ENCODE assay signal across 9 cellular contexts in the genomic region with DNA sequence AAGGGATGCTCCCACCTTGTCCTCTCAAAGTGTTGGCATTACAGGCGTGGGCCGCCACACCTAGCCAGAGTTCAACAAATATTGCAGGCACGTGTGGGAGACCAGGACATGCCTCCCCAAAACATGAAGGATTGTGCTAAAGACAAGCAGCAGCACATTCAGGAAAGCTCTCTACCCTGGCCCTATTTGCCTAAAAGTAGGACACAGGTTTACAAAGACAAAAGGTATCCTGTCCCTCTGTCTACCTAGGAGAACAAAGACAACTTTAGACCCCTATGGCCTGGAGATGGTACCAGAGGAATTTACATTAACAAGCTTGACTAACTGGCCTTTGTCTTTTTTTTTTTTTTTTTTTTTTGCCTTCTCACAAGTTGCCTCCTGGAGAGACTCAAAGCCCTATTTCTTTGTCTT. TPM values are rescaled to one million over a fixed set of nuclear protein-coding genes. Genes with fewer than 3 reads are reported as not detected.
DNase-seq lines count a peak whose midpoint lies in the region; ATAC-seq and TF ChIP-seq lines count a peak whose summit lies in the region.
"Had no signal": no experiment of that assay in that cellular context is flagged by ENCODE, and none has a peak within 500 bp of the region (broad histone marks: within the 10 kb centered on the region; RNA-seq: fewer than 3 reads in every experiment).

No MANE protein-coding gene starts in this region.

- peaks cover 25% of the 10 kb centered on the region; the same call in 1 of the 2 replicates for H3K4me1 ChIP-seq in iPS-20b (ENCODE audit: insufficient read depth, low read length)

- TF ChIP-seq POLR2A in erythroblast (IDR thresholded peaks at IDR 0.05; ENCODE audit: low read length) = no peak

- peak overlapping the region; percentile 79 for H3K4me3 Mint-ChIP-seq in activated CD4-positive, alpha-beta T cell treated with anti-CD3 and anti-CD28 coated beads for 36 hours
- peak overlapping the region; percentile 87 for H3K4me3 Mint-ChIP-seq in T-helper 17 cell
- peak overlapping the region; percentile 87 for H3K4me3 Mint-ChIP-seq in stimulated activated effector memory CD8-positive, alpha-beta T cell treated with anti-CD3 and anti-CD28 coated beads, Interleukin-12 subunit alpha, Interleukin-12 subunit beta, amount 100 ng/mL, for 72 hours

- no peaks in the 10 kb centered on the region for H3K9me3 Mint-ChIP-seq in activated CD4-positive, alpha-beta T cell treated with anti-CD3 and anti-CD28 coated beads for 36 hours (ENCODE audit: low read depth)
- no peaks in the 10 kb centered on the region for H3K9me3 Mint-ChIP-seq in stimulated activated effector memory CD8-positive, alpha-beta T cell treated with anti-CD3 and anti-CD28 coated beads, Interleukin-12 subunit alpha, Interleukin-12 subunit beta, amount 100 ng/mL, for 72 hours

- no peak for ATAC-seq in activated CD4-positive, alpha-beta T cell treated with anti-CD3 and anti-CD28 coated beads for 36 hours
- ATAC-seq in T-helper 17 cell = no peak
- no peak for ATAC-seq in stimulated activated effector memory CD8-positive, alpha-beta T cell treated with anti-CD3 and anti-CD28 coated beads, Interleukin-12 subunit alpha, Interleukin-12 subunit beta, amount 100 ng/mL, for 72 hours

- H3K27ac Mint-ChIP-seq in activated CD4-positive, alpha-beta T cell treated with anti-CD3 and anti-CD28 coated beads for 36 hours = peak overlapping the region; percentile 90
- no peak overlapping the region for H3K27ac Mint-ChIP-seq in T-helper 17 cell
- H3K27ac Mint-ChIP-seq in stimulated activated effector memory CD8-positive, alpha-beta T cell treated with anti-CD3 and anti-CD28 coated beads, Interleukin-12 subunit alpha, Interleukin-12 subunit beta, amount 100 ng/mL, for 72 hours = peak overlapping the region; percentile 95

- H3K4me3 ChIP-seq in iPS-20b (ENCODE audit: low read length) = peak overlapping the region; percentile 88

- intact Hi-C loops in activated CD4-positive, alpha-beta T cell treated with anti-CD3 and anti-CD28 coated beads for 36 hours (cut with DNase I, micrococcal nuclease) = loop anchor here (5.0 kb wide), 2 partner anchors 183 to 423 kb away; partner anchors contain the start of gene ALKBH3 (in 1 of the 2)

- H3K9me3 ChIP-seq in T-helper 17 cell (ENCODE audit: control insufficient read depth, low read length, poor library complexity, severe bottlenecking) (no peaks in the 10 kb centered on the region), iPS-20b (ENCODE audit: insufficient read depth, low read depth, low read length) (no peaks in the 10 kb centered on the region)

- no peaks in the 10 kb centered on the region for H3K27me3 Mint-ChIP-seq in activated CD4-positive, alpha-beta T cell treated with anti-CD3 and anti-CD28 coated beads for 36 hours
- H3K27me3 Mint-ChIP-seq in T-helper 17 cell = no peaks in the 10 kb centered on the region

- CTCF ChIA-PET in activated CD4-positive, alpha-beta T cell treated with anti-CD3 and anti-CD28 coated beads for 36 hours (lab: Charles Lee) = interaction anchor here (0.7 kb wide), 2 partner anchors 55 to 68 kb away, joined by 3 to 4 read pairs; no protein-coding TSS in a partner anchor

- POLR2A ChIA-PET in activated CD4-positive, alpha-beta T cell treated with anti-CD3 and anti-CD28 coated beads for 36 hours (lab: Charles Lee) = no interaction called here

- H3K9ac ChIP-seq in iPS-20b (ENCODE audit: low read depth, low read length) = peak overlapping the region; percentile 93; the same call in 1 of the 2 replicates

- no peaks in the 10 kb centered on the region for H3K36me3 ChIP-seq in iPS-20b (ENCODE audit: insufficient read depth, low read depth, low read length)

- H3K4me1 Mint-ChIP-seq in activated CD4-positive, alpha-beta T cell treated with anti-CD3 and anti-CD28 coated beads for 36 hours = peaks cover 22% of the 10 kb centered on the region
- H3K4me1 Mint-ChIP-seq in T-helper 17 cell = peaks cover 16% of the 10 kb centered on the region
- peaks cover 10% of the 10 kb centered on the region for H3K4me1 Mint-ChIP-seq in stimulated activated effector memory CD8-positive, alpha-beta T cell treated with anti-CD3 and anti-CD28 coated beads, Interleukin-12 subunit alpha, Interleukin-12 subunit beta, amount 100 ng/mL, for 72 hours

- no peak for DNase-seq in activated CD4-positive, alpha-beta T cell treated with anti-CD3 and anti-CD28 coated beads for 36 hours
- no peak for DNase-seq in activated CD4-positive, alpha-beta T cell treated with anti-CD3 and anti-CD28 coated beads, Interleukin-2, amount 50 U/mL, for 48 hours
- DNase-seq in T-helper 17 cell (no peak), SK-N-DZ (ENCODE audit: low spot score) (no peak), erythroblast (lab: John Stamatoyannopoulos, UW) (no peak), NCI-H2196 (lab: John Stamatoyannopoulos, UW; ENCODE audit: unreplicated experiment) (no peak)
- no peak for DNase-seq in stimulated activated effector memory CD8-positive, alpha-beta T cell treated with anti-CD3 and anti-CD28 coated beads, Interleukin-12 subunit alpha, Interleukin-12 subunit beta, amount 100 ng/mL, for 72 hours (ENCODE audit: low spot score in 2 of 2)

- H3K27me3 ChIP-seq in iPS-20b (ENCODE audit: insufficient read depth, low read length) = peaks cover 12% of the 10 kb centered on the region; the same call in 1 of the 2 replicates

- H3K36me3 Mint-ChIP-seq in activated CD4-positive, alpha-beta T cell treated with anti-CD3 and anti-CD28 coated beads for 36 hours (ENCODE audit: low read depth) = peaks cover 2% of the 10 kb centered on the region
- H3K36me3 Mint-ChIP-seq in T-helper 17 cell (ENCODE audit: low read depth) = peaks cover 5% of the 10 kb centered on the region
- peaks cover 10% of the 10 kb centered on the region for H3K36me3 Mint-ChIP-seq in stimulated activated effector memory CD8-positive, alpha-beta T cell treated with anti-CD3 and anti-CD28 coated beads, Interleukin-12 subunit alpha, Interleukin-12 subunit beta, amount 100 ng/mL, for 72 hours

- no peak overlapping the region for H3K27ac ChIP-seq in iPS-20b (ENCODE audit: low read length)

RNA-seq across cellular contexts. Expression of gene ACCS, which starts 0.9 kb away (rescaled TPM):
- 1 to 10 TPM; 6.6 to 7.2 TPM for total RNA-seq in activated CD4-positive, alpha-beta T cell treated with anti-CD3 and anti-CD28 coated beads for 36 hours
- total RNA-seq in T-helper 17 cell = 10 to 100 TPM; 22.2 to 22.6 TPM
- not detected in 2 replicates for polyA plus RNA-seq in SK-N-DZ (2014; cell fraction: cytosol; rRNA removed)
- polyA plus RNA-seq in SK-N-DZ (2014; cell fraction: nucleus; rRNA removed) = 0.35 TPM in 1 of 2 replicates, not detected in the other

RNA-seq across cellular contexts. Expression of gene ACCSL, which starts 17.4 kb away (rescaled TPM):
- total RNA-seq in activated CD4-positive, alpha-beta T cell treated with anti-CD3 and anti-CD28 coated beads for 36 hours = not detected
- total RNA-seq in T-helper 17 cell = under 1 TPM; 0.15 to 0.78 TPM
- polyA plus RNA-seq in SK-N-DZ (2014; cell fraction: cytosol; rRNA removed) = not detected in 2 replicates
- polyA plus RNA-seq in SK-N-DZ (2014; cell fraction: nucleus; rRNA removed) = not detected in 2 replicates
- polyA plus RNA-seq: AG04450 had no signal

RNA-seq across cellular contexts. Expression of gene EXT2, which starts 30.3 kb away (rescaled TPM):
- total RNA-seq in activated CD4-positive, alpha-beta T cell treated with anti-CD3 and anti-CD28 coated beads for 36 hours = 10 to 100 TPM; 18.4 to 20.6 TPM
- total RNA-seq in T-helper 17 cell = 10 to 100 TPM; 23.6 to 28.0 TPM
- polyA plus RNA-seq in SK-N-DZ (2014; cell fraction: cytosol; rRNA removed) = 38.3 and 45.8 TPM in 2 replicates
- polyA plus RNA-seq in SK-N-DZ (2014; cell fraction: nucleus; rRNA removed) = 18.4 and 22.8 TPM in 2 replicates
